ENCODE assay signal across 21 cellular contexts in genomic region chr15:34280193-34280592, GRCh38. TPM values are rescaled to one million over a fixed set of nuclear protein-coding genes. Genes with fewer than 3 reads are reported as not detected.
DNase-seq lines count a peak whose midpoint lies in the region; ATAC-seq, FAIRE-seq and TF ChIP-seq lines count a peak whose summit lies in the region.
"Had no signal": no experiment of that assay in that cellular context is flagged by ENCODE, and none has a peak within 500 bp of the region (broad histone marks: within the 10 kb centered on the region; RNA-seq: fewer than 3 reads in every experiment).

No MANE protein-coding gene starts in this region.

- H3K36me3 ChIP-seq in left ventricle myocardium inferior (no peaks in the 10 kb centered on the region), bronchial epithelial cell (ENCODE audit: control insufficient read depth, insufficient read depth, low read length) (no peaks in the 10 kb centered on the region), esophagus squamous epithelium (no peaks in the 10 kb centered on the region)
- H3K36me3 ChIP-seq: BE2C had no signal

- H3K27ac ChIP-seq in left ventricle myocardium inferior (replicated peaks) (peak overlapping the region; percentile 59), right cardiac atrium (ENCODE audit: low read length) (no peak overlapping the region), esophagus squamous epithelium (peak overlapping the region; percentile 30 to 79 (median 72))
- H3K27ac ChIP-seq: 22Rv1 had no signal

- no peak for DNase-seq in left ventricle myocardium inferior
- DNase-seq in right cardiac atrium = no peak
- peak; percentile 85 for DNase-seq in bronchial epithelial cell (ENCODE audit: low read depth)
- DNase-seq in esophagus squamous epithelium (lab: John Stamatoyannopoulos, UW) = no peak
- DNase-seq in cerebellum (ENCODE audit: low spot score) = no peak
- DNase-seq in T1000 (lab: John Stamatoyannopoulos, UW) = no peak
- DNase-seq in iPS-NIHi7 (ENCODE audit: extremely low spot score) = no peak
- DNase-seq in AG20443 (ENCODE audit: low spot score) = no peak
- DNase-seq: BE2C; C1 segment of cervical spinal cord; CD4-positive, alpha-beta memory T cell; DMS153; DMS79; GDM1; GOT3; H7; HFFc6 had no signal

- H3K27me3 ChIP-seq in left ventricle myocardium inferior (ENCODE audit: low read depth) (no peaks in the 10 kb centered on the region), right cardiac atrium (ENCODE audit: control insufficient read depth, insufficient read depth) (no peaks in the 10 kb centered on the region), bronchial epithelial cell (ENCODE audit: control insufficient read depth, insufficient read depth, low read length) (no peaks in the 10 kb centered on the region), esophagus squamous epithelium (no peaks in the 10 kb centered on the region)
- H3K27me3 ChIP-seq: BE2C had no signal

- H3K4me3 ChIP-seq in left ventricle myocardium inferior (no peak overlapping the region), right cardiac atrium (ENCODE audit: low read length) (no peak overlapping the region), bronchial epithelial cell (ENCODE audit: low read depth, low read length) (no peak overlapping the region), esophagus squamous epithelium (no peak overlapping the region)

- FAIRE-seq in bronchial epithelial cell (lab: Jason Lieb, UNC) = no peak
- FAIRE-seq: GM12892, GM18507 had no signal

- TF ChIP-seq CTCF in left ventricle myocardium inferior (IDR thresholded peaks at IDR 0.05; ENCODE audit: borderline replicate concordance) (no peak), bronchial epithelial cell (IDR thresholded peaks at IDR 0.05; ENCODE audit: insufficient read depth, low read length, severe bottlenecking) (no peak), esophagus squamous epithelium (IDR thresholded peaks at IDR 0.05) (no peak)

- 93% methylated on average over 4 of the region's 4 CpGs for WGBS in right cardiac atrium
- 35 to 61% methylated on average over 4 of the region's 4 CpGs for WGBS in esophagus squamous epithelium, 2 donors

- peaks cover 31% of the 10 kb centered on the region for H3K4me1 ChIP-seq in left ventricle myocardium inferior
- no peaks in the 10 kb centered on the region for H3K4me1 ChIP-seq in right cardiac atrium (ENCODE audit: control insufficient read depth, insufficient read depth, low read length)
- peaks cover 4 to 30% (median 4%) of the 10 kb centered on the region in 3 donors for H3K4me1 ChIP-seq in esophagus squamous epithelium
- H3K4me1 ChIP-seq: BE2C had no signal

- no peak for ATAC-seq in right cardiac atrium
- ATAC-seq: HCT116 had no signal

- H3K9me3 ChIP-seq in left ventricle myocardium inferior (replicated peaks) (no peaks in the 10 kb centered on the region), right cardiac atrium (ENCODE audit: control insufficient read depth, low read length) (no peaks in the 10 kb centered on the region), esophagus squamous epithelium (no peaks in the 10 kb centered on the region)
- H3K9me3 ChIP-seq: BE2C had no signal

- intact Hi-C loops in left ventricle myocardium inferior (cut with micrococcal nuclease) (no loop called here), right cardiac atrium (cut with DNase I) (no loop called here), esophagus squamous epithelium (cut with DNase I) (no loop called here)

- no peak for TF ChIP-seq POLR2A in esophagus squamous epithelium (IDR thresholded peaks at IDR 0.05)

RNA-seq across cellular contexts. Expression of gene EMC4, which starts 55.4 kb away (rescaled TPM):
- total RNA-seq in left ventricle myocardium inferior (86.6 TPM), right cardiac atrium (10 to 100 TPM; 73.9 to 84.0 (median 83.8) TPM), bronchial epithelial cell (134 and 213 TPM in 2 replicates), esophagus squamous epithelium (100 to 1,000 TPM; 114 to 154 (median 139) TPM), cerebellum (75.0 TPM)
- polyA plus RNA-seq in right cardiac atrium = 155 TPM

RNA-seq across cellular contexts. Expression of gene SLC12A6, which starts 57.4 kb away (rescaled TPM):
- total RNA-seq in left ventricle myocardium inferior = 25.7 TPM
- 10 to 100 TPM; 15.3 to 21.2 (median 17.5) TPM for total RNA-seq in right cardiac atrium
- polyA plus RNA-seq in right cardiac atrium = 8.1 TPM
- total RNA-seq in bronchial epithelial cell = 24.5 and 28.8 TPM in 2 replicates
- total RNA-seq in esophagus squamous epithelium = 10 to 100 TPM; 33.0 to 70.3 (median 49.5) TPM
- 46.1 TPM for total RNA-seq in cerebellum
